27 cellular contexts compared by ENCODE assay signal in genomic region chr4:144185086-144185485, GRCh38. TPM values are rescaled to one million over a fixed set of nuclear protein-coding genes. Genes with fewer than 3 reads are reported as not detected.
"Had no signal": no experiment of that assay in that cellular context is flagged by ENCODE, and none has a peak within 500 bp of the region (broad histone marks: within the 10 kb centered on the region; RNA-seq: fewer than 3 reads in every experiment).

No MANE protein-coding gene starts in this region.

- FAIRE-seq: endometrium had no signal

- H3K36me3 Mint-ChIP-seq: activated naive CD4-positive, alpha-beta T cell treated with anti-CD3 and anti-CD28 coated beads, Interleukin-2, amount 50 U/mL, for 72 hours; memory B cell had no signal

- H3K4me3 Mint-ChIP-seq: activated CD8-positive, alpha-beta T cell treated with anti-CD3 and anti-CD28 coated beads, Interleukin-2, amount 10 ng/mL, durations not matched to agents 7 days and 5 days; dendritic cell treated with granulocyte-macrophage colony-stimulating factor and Interleukin-4, amounts not matched to agents 40 ng/mL and 50 ng/mL, for 4 days; memory B cell; nephron progenitor cell; stimulated activated naive CD8-positive, alpha-beta T cell treated with anti-CD3 and anti-CD28 coated beads, Interleukin-15, amount 100 ng/mL, for 72 hours had no signal

- H3K27me3 ChIP-seq: adrenal gland, ascending aorta, brain microvascular endothelial cell, heart right ventricle, right lobe of liver, tibial artery had no signal

- H3K27ac Mint-ChIP-seq: activated CD8-positive, alpha-beta T cell treated with anti-CD3 and anti-CD28 coated beads, Interleukin-2, amount 10 ng/mL, durations not matched to agents 7 days and 5 days; activated naive CD4-positive, alpha-beta T cell treated with anti-CD3 and anti-CD28 coated beads, Interleukin-2, amount 50 U/mL, for 72 hours; dendritic cell treated with granulocyte-macrophage colony-stimulating factor and Interleukin-4, amounts not matched to agents 40 ng/mL and 50 ng/mL, for 4 days; memory B cell; nephron progenitor cell; stimulated activated naive CD8-positive, alpha-beta T cell treated with anti-CD3 and anti-CD28 coated beads, Interleukin-15, amount 100 ng/mL, for 72 hours had no signal

- H3K27ac ChIP-seq: adrenal gland, ascending aorta, brain microvascular endothelial cell, heart right ventricle, right lobe of liver, skin epidermis, tibial artery had no signal

- H3K4me1 ChIP-seq: adrenal gland, ascending aorta, heart right ventricle, right lobe of liver, tibial artery had no signal

- H3K9me3 ChIP-seq: adrenal gland, ascending aorta, heart right ventricle, right lobe of liver, tibial artery had no signal

- ATAC-seq: activated CD8-positive, alpha-beta T cell treated with anti-CD3 and anti-CD28 coated beads, Interleukin-2, amount 10 ng/mL, durations not matched to agents 7 days and 5 days; activated naive CD4-positive, alpha-beta T cell treated with anti-CD3 and anti-CD28 coated beads, Interleukin-2, amount 50 U/mL, for 72 hours; heart right ventricle; left cardiac atrium; right lobe of liver; stimulated activated naive CD8-positive, alpha-beta T cell treated with anti-CD3 and anti-CD28 coated beads, Interleukin-15, amount 100 ng/mL, for 72 hours had no signal

- H3K36me3 ChIP-seq: adrenal gland, ascending aorta, brain microvascular endothelial cell, heart right ventricle, right lobe of liver, tibial artery had no signal

- H3K4me3 ChIP-seq: adrenal gland, ascending aorta, heart right ventricle, right lobe of liver, skin epidermis, tibial artery had no signal

- H3K9me3 Mint-ChIP-seq: activated naive CD4-positive, alpha-beta T cell treated with anti-CD3 and anti-CD28 coated beads, Interleukin-2, amount 50 U/mL, for 72 hours; dendritic cell treated with granulocyte-macrophage colony-stimulating factor and Interleukin-4, amounts not matched to agents 40 ng/mL and 50 ng/mL, for 4 days; memory B cell; nephron progenitor cell; stimulated activated naive CD8-positive, alpha-beta T cell treated with anti-CD3 and anti-CD28 coated beads, Interleukin-15, amount 100 ng/mL, for 72 hours had no signal

- H3K4me1 Mint-ChIP-seq: nephron progenitor cell; stimulated activated naive CD8-positive, alpha-beta T cell treated with anti-CD3 and anti-CD28 coated beads, Interleukin-15, amount 100 ng/mL, for 72 hours had no signal

- H3K27me3 Mint-ChIP-seq: dendritic cell treated with granulocyte-macrophage colony-stimulating factor and Interleukin-4, amounts not matched to agents 40 ng/mL and 50 ng/mL, for 4 days had no signal

- DNase-seq: activated CD4-positive, alpha-beta T cell treated with anti-CD3 and anti-CD28 coated beads for 1 hour; activated CD4-positive, alpha-beta T cell treated with anti-CD3 and anti-CD28 coated beads, Interleukin-2, amount 50 U/mL, for 1 hour; activated CD8-positive, alpha-beta T cell treated with anti-CD3 and anti-CD28 coated beads, Interleukin-2, amount 10 ng/mL, durations not matched to agents 7 days and 5 days; activated gamma-delta T cell treated with Interleukin-2 at 50 U/mL for 16 hours; adrenal gland; brain microvascular endothelial cell; caudate nucleus; effector CD4-positive, alpha-beta T cell; erythroblast; foreskin fibroblast; heart right ventricle; islet precursor cell; left cardiac atrium; nephron progenitor cell; right lobe of liver; stimulated activated CD4-positive, alpha-beta T cell treated with anti-CD3 and anti-CD28 coated beads, Interleukin-1b, Interleukin-23, amount 100 ng/mL, for 48 hours; stimulated activated naive CD8-positive, alpha-beta T cell treated with anti-CD3 and anti-CD28 coated beads, Interleukin-15, amount 100 ng/mL, for 72 hours; tibial artery had no signal

RNA-seq across cellular contexts. Expression of gene GYPA, which starts 44.6 kb away (rescaled TPM):
- total RNA-seq: activated CD8-positive, alpha-beta T cell treated with anti-CD3 and anti-CD28 coated beads, Interleukin-2, amount 10 ng/mL, durations not matched to agents 7 days and 5 days; activated naive CD4-positive, alpha-beta T cell treated with anti-CD3 and anti-CD28 coated beads, Interleukin-2, amount 50 U/mL, for 72 hours; ascending aorta; fibroblast of lung; left cardiac atrium had no signal
- polyA plus RNA-seq: adrenal gland, fibroblast of lung, heart right ventricle, liver, urinary bladder had no signal
